Comparison of ENCODE assay signal across 8 cellular contexts in the genomic region with DNA sequence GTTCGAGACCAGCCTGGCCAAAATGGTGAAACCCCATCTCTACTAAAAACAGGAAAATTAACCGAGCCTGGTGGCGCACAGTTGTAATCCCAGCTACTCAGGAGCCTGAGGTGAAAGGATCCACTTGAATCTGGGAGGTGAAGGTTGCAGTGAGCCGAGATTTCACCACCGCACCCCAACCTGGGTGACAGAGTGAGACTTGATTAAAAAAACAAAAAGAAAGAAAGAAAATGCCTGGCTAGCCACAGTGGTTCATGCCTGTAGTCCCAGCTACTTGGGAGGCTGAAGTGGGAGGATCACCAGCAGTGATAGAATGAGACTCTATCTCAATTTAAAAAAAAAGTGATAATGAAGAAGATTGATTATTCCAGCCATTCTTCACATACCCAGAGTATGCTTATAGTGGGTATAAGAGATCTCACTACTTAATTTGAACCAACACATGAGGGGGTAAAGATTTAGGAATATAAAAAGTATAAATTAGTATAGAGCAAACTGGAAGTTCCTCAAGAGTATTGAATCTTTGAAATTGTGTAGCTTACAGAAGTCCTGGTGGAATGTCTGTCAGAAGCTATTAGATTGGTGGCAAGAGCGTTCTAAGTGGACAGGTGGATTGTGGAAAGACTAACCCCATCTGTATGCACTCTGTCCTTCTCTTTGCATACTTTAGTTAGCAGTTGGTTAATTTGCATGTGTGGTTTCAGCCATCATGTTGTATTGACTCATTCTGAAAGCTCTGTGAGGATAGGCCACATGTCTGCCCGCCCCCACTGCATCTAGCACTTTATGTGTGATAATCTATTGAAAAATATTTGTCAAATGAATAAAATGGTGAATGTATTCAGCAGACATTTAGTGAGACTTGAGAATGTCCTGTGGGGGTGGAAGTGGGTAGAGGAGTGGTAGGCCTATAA. TPM values are rescaled to one million over a fixed set of nuclear protein-coding genes. Genes with fewer than 3 reads are reported as not detected.
A peak's percentile ranks its signal among the peaks of the same experiment; 100 is the strongest.
DNase-seq lines count a peak whose midpoint lies in the region; ATAC-seq and TF ChIP-seq lines count a peak whose summit lies in the region.

No MANE protein-coding gene starts in this region.

- H3K27me3 ChIP-seq in CD8-positive, alpha-beta T cell (ENCODE audit: insufficient read depth, low read length), result no peaks in the 10 kb centered on the region

- intact Hi-C loops in CD8-positive, alpha-beta T cell (cut with DNase I, micrococcal nuclease), result loop anchor here in 1 of 2 experiments (10.0 kb wide), 1 partner anchor 59 kb away; a partner anchor contains a TSS

- peak overlapping the region; percentile 66 for H3K27ac Mint-ChIP-seq in CD8-positive, alpha-beta T cell
- peak overlapping the region in 8 of 10 donors; percentile 22 to 72 (median 63) for H3K27ac Mint-ChIP-seq in naive thymus-derived CD8-positive, alpha-beta T cell
- no peak overlapping the region for H3K27ac Mint-ChIP-seq in nephron progenitor cell

- DNase-seq in CD8-positive, alpha-beta T cell, result peak in 3 of 7 experiments; percentile 11 to 36 (median 13)
- DNase-seq in activated T-cell treated with anti-CD3 and anti-CD28 coated beads for 24 hours (ENCODE audit: low read depth) (peak; percentile 40), NCI-H187 (lab: John Stamatoyannopoulos, UW) (no peak), NCI-H510A treated with DMSO at 0.1 percent for 48 hours (lab: John Stamatoyannopoulos, UW) (no peak), nephron progenitor cell (no peak)
- no peak for DNase-seq in naive thymus-derived CD8-positive, alpha-beta T cell

- TF ChIP-seq CTCF in CD8-positive, alpha-beta T cell (IDR thresholded peaks at IDR 0.05), result no peak
- no peak for TF ChIP-seq CTCF in nephron progenitor cell (IDR thresholded peaks at IDR 0.05)

- H3K36me3 Mint-ChIP-seq in CD8-positive, alpha-beta T cell, result peaks cover 26% of the 10 kb centered on the region
- peaks cover 4 to 27% (median 12%) of the 10 kb centered on the region in 3 donors for H3K36me3 Mint-ChIP-seq in naive thymus-derived CD8-positive, alpha-beta T cell
- H3K36me3 Mint-ChIP-seq in nephron progenitor cell (ENCODE audit: low read depth), result peaks cover 48% of the 10 kb centered on the region

- no peak overlapping the region for H3K27ac ChIP-seq in CD8-positive, alpha-beta T cell (ENCODE audit: low read depth, low read length)

- no peak overlapping the region for H3K4me3 ChIP-seq in CD8-positive, alpha-beta T cell (ENCODE audit: low read depth, low read length)

- POLR2A ChIA-PET in CD8-positive, alpha-beta T cell (lab: Charles Lee), result no interaction called here
- POLR2A ChIA-PET in naive thymus-derived CD8-positive, alpha-beta T cell (lab: Charles Lee), result interaction anchor here (0.7 kb wide), 1 partner anchor 114 kb away, joined by 3 read pairs; no protein-coding TSS in a partner anchor

- H3K27me3 Mint-ChIP-seq in CD8-positive, alpha-beta T cell (ENCODE audit: low read depth), result no peaks in the 10 kb centered on the region
- H3K27me3 Mint-ChIP-seq in naive thymus-derived CD8-positive, alpha-beta T cell, result no peaks in the 10 kb centered on the region
- H3K27me3 Mint-ChIP-seq in nephron progenitor cell (ENCODE audit: low read depth, poor library complexity), result no peaks in the 10 kb centered on the region

- H3K9me3 Mint-ChIP-seq in CD8-positive, alpha-beta T cell, result no peaks in the 10 kb centered on the region
- no peaks in the 10 kb centered on the region for H3K9me3 Mint-ChIP-seq in naive thymus-derived CD8-positive, alpha-beta T cell
- H3K9me3 Mint-ChIP-seq in nephron progenitor cell, result no peaks in the 10 kb centered on the region

- H3K36me3 ChIP-seq in CD8-positive, alpha-beta T cell (ENCODE audit: insufficient read depth, low read length), result peaks cover 14% of the 10 kb centered on the region

- no peaks in the 10 kb centered on the region for H3K9me3 ChIP-seq in CD8-positive, alpha-beta T cell (ENCODE audit: low read length)

- H3K4me1 Mint-ChIP-seq in CD8-positive, alpha-beta T cell (ENCODE audit: low read depth), result peaks cover 55% of the 10 kb centered on the region
- H3K4me1 Mint-ChIP-seq in naive thymus-derived CD8-positive, alpha-beta T cell, result peaks cover 28 to 56% (median 49%) of the 10 kb centered on the region in 4 donors
- H3K4me1 Mint-ChIP-seq in nephron progenitor cell, result peaks cover 7% of the 10 kb centered on the region

- ATAC-seq in CD8-positive, alpha-beta T cell, result peak; percentile 78
- ATAC-seq in GM21360 (IDR thresholded peaks at IDR 0.05; ENCODE audit: unreplicated experiment) (peak; percentile 93), HG03521 (IDR thresholded peaks at IDR 0.05; ENCODE audit: unreplicated experiment) (peak; percentile 95)
- peak; percentile 46 to 47 for ATAC-seq in naive thymus-derived CD8-positive, alpha-beta T cell

- peaks cover 18% of the 10 kb centered on the region for H3K4me1 ChIP-seq in CD8-positive, alpha-beta T cell (ENCODE audit: insufficient read depth, low read length)

- CTCF ChIA-PET in CD8-positive, alpha-beta T cell (lab: Charles Lee), result interaction anchor here (1.2 to 2.4 kb wide), 3 partner anchors 25 to 129 kb away, joined by 3 to 7 read pairs (median 4); a partner anchor contains a TSS

- no peak overlapping the region for H3K4me3 Mint-ChIP-seq in CD8-positive, alpha-beta T cell
- H3K4me3 Mint-ChIP-seq in naive thymus-derived CD8-positive, alpha-beta T cell, result no peak overlapping the region
- H3K4me3 Mint-ChIP-seq in nephron progenitor cell, result no peak overlapping the region

RNA-seq across cellular contexts. Expression of a gene that starts 25.0 kb away (rescaled TPM):
- 10 to 100 TPM; 62.2 to 62.6 TPM for total RNA-seq in CD8-positive, alpha-beta T cell
- total RNA-seq in naive thymus-derived CD8-positive, alpha-beta T cell, result 10 to 100 TPM; 25.2 to 25.9 TPM
- polyA plus RNA-seq in naive thymus-derived CD8-positive, alpha-beta T cell, result 1 to 10 TPM; 6.8 to 9.5 (median 8.7) TPM
